Comparison of ENCODE assay signal across 8 cellular contexts in genomic region chr13:99606322-99607089, GRCh38. TPM values are rescaled to one million over a fixed set of nuclear protein-coding genes. Genes with fewer than 3 reads are reported as not detected.
DNase-seq lines count a peak whose midpoint lies in the region; ATAC-seq and TF ChIP-seq lines count a peak whose summit lies in the region.

CLYBL (plus strand) TSS chr13:99606690.

- intact Hi-C loops in CD14-positive monocyte (cut with micrococcal nuclease), result loop anchor here in 1 of 2 donors (10.0 kb wide), 1 partner anchor 102 kb away; the partner anchor contains the start of gene TM9SF2

- ATAC-seq in GM19324 (IDR thresholded peaks at IDR 0.05; ENCODE audit: low FRiP score, unreplicated experiment) (peak; percentile 90), HG03457 (IDR thresholded peaks at IDR 0.05; ENCODE audit: unreplicated experiment) (peak; percentile 79), memory B cell (ENCODE audit: low read depth) (peak; percentile 83)

- peaks cover 0 to 3% of the 10 kb centered on the region in 2 donors for H3K36me3 Mint-ChIP-seq in CD14-positive monocyte
- peaks cover 3% of the 10 kb centered on the region for H3K36me3 Mint-ChIP-seq in memory B cell

- H3K9me3 Mint-ChIP-seq in CD14-positive monocyte (peaks cover 0 to 4% (median 0%) of the 10 kb centered on the region in 7 donors), memory B cell (no peaks in the 10 kb centered on the region)

- peaks cover 18% of the 10 kb centered on the region for H3K4me1 Mint-ChIP-seq in CD14-positive monocyte
- peaks cover 16% of the 10 kb centered on the region for H3K4me1 Mint-ChIP-seq in memory B cell

- peak within 1 kb of the TSS; percentile 87 to 93 for H3K4me3 Mint-ChIP-seq in CD14-positive monocyte
- H3K4me3 Mint-ChIP-seq in memory B cell, result peak within 1 kb of the TSS; percentile 92

- H3K27ac Mint-ChIP-seq in CD14-positive monocyte, result peak within 1 kb of the TSS in 6 of 7 donors; percentile 35 to 87 (median 65)
- H3K27ac Mint-ChIP-seq in memory B cell, result peak within 1 kb of the TSS; percentile 90

- no peak for TF ChIP-seq CTCF in CD14-positive monocyte (IDR thresholded peaks at IDR 0.05)

- H3K27me3 Mint-ChIP-seq in CD14-positive monocyte (ENCODE audit: low read depth in 3 of 3) (peaks cover 3 to 14% (median 12%) of the 10 kb centered on the region in 3 donors), memory B cell (no peaks in the 10 kb centered on the region)

- DNase-seq in CD14-positive monocyte (ENCODE audit: low spot score) (peak; percentile 89), NCI-H774 (lab: John Stamatoyannopoulos, UW) (peak; percentile 75), memory B cell (ENCODE audit: low spot score in 2 of 2) (peak; percentile 91 to 95)
- peak; percentile 71 to 90 for DNase-seq in activated CD8-positive, alpha-beta memory T cell treated with anti-CD3 and anti-CD28 coated beads for 1 hour (ENCODE audit: extremely low read depth in 1 of 2, low read depth in 1 of 2)
- DNase-seq in effector CD4-positive, alpha-beta T cell, result peak; percentile 86
- peak; percentile 76 for DNase-seq in stimulated activated CD8-positive, alpha-beta memory T cell treated with anti-CD3 and anti-CD28 coated beads, Interleukin-12 subunit alpha, Interleukin-12 subunit beta, amount 100 ng/mL, for 24 hours (ENCODE audit: extremely low read depth)

RNA-seq across cellular contexts. Expression of gene CLYBL, which starts in this region (rescaled TPM):
- 1 to 10 TPM; 1.1 to 3.3 TPM for polyA plus RNA-seq in CD14-positive monocyte

Comparison
In these comparisons a context has a peak if more than half of its experiments do, and no peak if none do; other contexts are left out.
1. Peak in every context shown above with its lines: DNase-seq and ATAC-seq.